ENCODE assay signal across 27 cellular contexts in the genomic region with DNA sequence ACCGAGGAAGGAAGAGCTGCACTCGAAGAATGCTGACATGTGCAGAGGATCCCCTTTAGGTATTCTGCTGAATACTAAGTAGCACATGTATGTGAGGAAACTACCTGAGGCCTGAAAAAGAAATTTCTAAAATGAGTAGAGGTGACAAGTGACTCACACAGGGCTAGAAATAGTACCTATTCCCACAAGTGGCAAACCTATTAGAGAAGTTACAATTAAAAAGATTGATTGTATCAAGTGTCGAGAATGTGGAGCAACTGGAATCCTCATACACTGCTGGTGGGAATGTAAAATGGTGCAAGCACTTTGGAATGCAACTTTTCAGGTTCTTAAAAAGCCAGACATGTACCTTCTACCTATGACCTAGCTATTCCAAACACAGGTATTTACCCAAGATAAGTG. TPM values are rescaled to one million over a fixed set of nuclear protein-coding genes. Genes with fewer than 3 reads are reported as not detected.
DNase-seq lines count a peak whose midpoint lies in the region; ATAC-seq and TF ChIP-seq lines count a peak whose summit lies in the region.
"Had no signal": no experiment of that assay in that cellular context is flagged by ENCODE, and none has a peak within 500 bp of the region (broad histone marks: within the 10 kb centered on the region; RNA-seq: fewer than 3 reads in every experiment).

No MANE protein-coding gene starts in this region.

- peaks cover 6% of the 10 kb centered on the region for H3K9me3 Mint-ChIP-seq in activated T-helper 17 cell treated with anti-CD3 and anti-CD28 coated beads, Interleukin-2, amount 50 U/mL, for 72 hours
- H3K9me3 Mint-ChIP-seq in stimulated activated naive B cell treated with anti-CD40 and anti-IgM and Interleukin-4, amounts not matched to agents 10 μg/mL and 1 μg/mL and 100 μg/mL, for 72 hours, result peaks cover 2 to 3% of the 10 kb centered on the region in 2 donors
- H3K9me3 Mint-ChIP-seq in activated CD4-positive, alpha-beta T cell treated with anti-CD3 and anti-CD28 coated beads, Interleukin-2, amount 10 ng/mL, durations not matched to agents 24 days and 14 days, result no peaks in the 10 kb centered on the region
- H3K9me3 Mint-ChIP-seq: activated CD4-positive, alpha-beta memory T cell treated with anti-CD3 and anti-CD28 coated beads, Interleukin-2, amount 10 ng/mL, durations not matched to agents 7 days and 5 days; activated naive CD4-positive, alpha-beta T cell treated with anti-CD3 and anti-CD28 coated beads for 36 hours had no signal

- H3K27ac ChIP-seq in spleen, result no peak overlapping the region
- H3K27ac ChIP-seq: HL-60, SK-N-MC had no signal

- no peaks in the 10 kb centered on the region for H3K36me3 ChIP-seq in spleen

- no peaks in the 10 kb centered on the region for H3K4me1 ChIP-seq in spleen

- H3K4me3 Mint-ChIP-seq in activated T-helper 17 cell treated with anti-CD3 and anti-CD28 coated beads, Interleukin-2, amount 50 U/mL, for 72 hours, result no peak overlapping the region
- no peak overlapping the region for H3K4me3 Mint-ChIP-seq in stimulated activated naive B cell treated with anti-CD40 and anti-IgM and Interleukin-4, amounts not matched to agents 10 μg/mL and 1 μg/mL and 100 μg/mL, for 72 hours
- H3K4me3 Mint-ChIP-seq in activated CD4-positive, alpha-beta T cell treated with anti-CD3 and anti-CD28 coated beads, Interleukin-2, amount 10 ng/mL, durations not matched to agents 24 days and 14 days, result no peak overlapping the region
- H3K4me3 Mint-ChIP-seq: activated CD4-positive, alpha-beta memory T cell treated with anti-CD3 and anti-CD28 coated beads, Interleukin-2, amount 10 ng/mL, durations not matched to agents 7 days and 5 days; activated naive CD4-positive, alpha-beta T cell treated with anti-CD3 and anti-CD28 coated beads for 36 hours; IgD-negative memory B cell; neural crest cell had no signal

- no peak overlapping the region for H3K4me3 ChIP-seq in spleen
- H3K4me3 ChIP-seq: SK-N-MC had no signal

- peak; percentile 35 for ATAC-seq in activated T-helper 17 cell treated with anti-CD3 and anti-CD28 coated beads, Interleukin-2, amount 50 U/mL, for 72 hours (replicated peaks)
- peak; percentile 70 for ATAC-seq in left colon
- ATAC-seq in stimulated activated naive B cell treated with anti-CD40 and anti-IgM and Interleukin-4, amounts not matched to agents 10 μg/mL and 1 μg/mL and 100 μg/mL, for 72 hours (replicated peaks), result peak; percentile 51 to 73
- ATAC-seq: Panc1 had no signal

- DNase-seq in DMS53 (lab: John Stamatoyannopoulos, UW) (peak; percentile 44), DMS53 treated with DMSO at 0.1 percent for 48 hours (lab: John Stamatoyannopoulos, UW; ENCODE audit: unreplicated experiment) (no peak), left colon (no peak), spleen (no peak)
- DNase-seq in stimulated activated naive B cell treated with anti-CD40 and anti-IgM and Interleukin-4, amounts not matched to agents 10 μg/mL and 1 μg/mL and 100 μg/mL, for 72 hours, result no peak
- DNase-seq in activated CD4-positive, alpha-beta T cell treated with anti-CD3 and anti-CD28 coated beads, Interleukin-2, amount 10 ng/mL, durations not matched to agents 24 days and 14 days, result no peak
- DNase-seq in activated naive CD4-positive, alpha-beta T cell (lab: John Stamatoyannopoulos, UW), result no peak
- DNase-seq: 8988T; activated CD4-positive, alpha-beta memory T cell treated with anti-CD3 and anti-CD28 coated beads, Interleukin-2, amount 10 ng/mL, durations not matched to agents 7 days and 5 days; activated naive CD4-positive, alpha-beta T cell treated with anti-CD3 and anti-CD28 coated beads for 36 hours; AML-193; amygdala; dermis blood vessel endothelial cell; foreskin melanocyte; hypothalamus; NCI-H187; NCI-H226; NCI-H774; small intestine; stimulated activated CD4-positive, alpha-beta T cell treated with anti-CD3 and anti-CD28 coated beads, Interleukin-4, amount 100 ng/mL, for 1 hour had no signal

- peaks cover 0 to 5% (median 0%) of the 10 kb centered on the region in 8 donors for H3K9me3 ChIP-seq in spleen

- peaks cover 6% of the 10 kb centered on the region for H3K27me3 Mint-ChIP-seq in activated T-helper 17 cell treated with anti-CD3 and anti-CD28 coated beads, Interleukin-2, amount 50 U/mL, for 72 hours
- no peaks in the 10 kb centered on the region for H3K27me3 Mint-ChIP-seq in stimulated activated naive B cell treated with anti-CD40 and anti-IgM and Interleukin-4, amounts not matched to agents 10 μg/mL and 1 μg/mL and 100 μg/mL, for 72 hours
- H3K27me3 Mint-ChIP-seq in activated CD4-positive, alpha-beta T cell treated with anti-CD3 and anti-CD28 coated beads, Interleukin-2, amount 10 ng/mL, durations not matched to agents 24 days and 14 days, result no peaks in the 10 kb centered on the region
- H3K27me3 Mint-ChIP-seq: activated CD4-positive, alpha-beta memory T cell treated with anti-CD3 and anti-CD28 coated beads, Interleukin-2, amount 10 ng/mL, durations not matched to agents 7 days and 5 days; IgD-negative memory B cell had no signal

- intact Hi-C loops in left colon (cut with DNase I, micrococcal nuclease), result no loop called here
- intact Hi-C loops in activated CD4-positive, alpha-beta T cell treated with anti-CD3 and anti-CD28 coated beads, Interleukin-2, amount 10 ng/mL, durations not matched to agents 24 days and 14 days (cut with micrococcal nuclease), result no loop called here
- intact Hi-C loops in spleen (cut with DNase I; ENCODE audit: low total_unique reads), result no loop called here

- TF ChIP-seq POLR2A in spleen (IDR thresholded peaks at IDR 0.05), result no peak

- H3K36me3 Mint-ChIP-seq in activated T-helper 17 cell treated with anti-CD3 and anti-CD28 coated beads, Interleukin-2, amount 50 U/mL, for 72 hours (ENCODE audit: low read depth), result no peaks in the 10 kb centered on the region
- peaks cover 0 to under 1% of the 10 kb centered on the region in 2 donors for H3K36me3 Mint-ChIP-seq in stimulated activated naive B cell treated with anti-CD40 and anti-IgM and Interleukin-4, amounts not matched to agents 10 μg/mL and 1 μg/mL and 100 μg/mL, for 72 hours
- H3K36me3 Mint-ChIP-seq in activated CD4-positive, alpha-beta T cell treated with anti-CD3 and anti-CD28 coated beads, Interleukin-2, amount 10 ng/mL, durations not matched to agents 24 days and 14 days (ENCODE audit: low read depth), result no peaks in the 10 kb centered on the region
- H3K36me3 Mint-ChIP-seq: IgD-negative memory B cell had no signal

- H3K4me1 Mint-ChIP-seq in activated T-helper 17 cell treated with anti-CD3 and anti-CD28 coated beads, Interleukin-2, amount 50 U/mL, for 72 hours, result no peaks in the 10 kb centered on the region
- H3K4me1 Mint-ChIP-seq in stimulated activated naive B cell treated with anti-CD40 and anti-IgM and Interleukin-4, amounts not matched to agents 10 μg/mL and 1 μg/mL and 100 μg/mL, for 72 hours, result peaks cover 0 to 3% of the 10 kb centered on the region in 2 donors
- no peaks in the 10 kb centered on the region for H3K4me1 Mint-ChIP-seq in activated CD4-positive, alpha-beta T cell treated with anti-CD3 and anti-CD28 coated beads, Interleukin-2, amount 10 ng/mL, durations not matched to agents 24 days and 14 days
- H3K4me1 Mint-ChIP-seq: activated CD4-positive, alpha-beta memory T cell treated with anti-CD3 and anti-CD28 coated beads, Interleukin-2, amount 10 ng/mL, durations not matched to agents 7 days and 5 days had no signal

- H3K27me3 ChIP-seq in spleen (replicated peaks in 1 of 7), result no peaks in the 10 kb centered on the region

- TF ChIP-seq CTCF in spleen (IDR thresholded peaks at IDR 0.05 in 8 of 11, conservative IDR thresholded peaks at IDR 0.05 in 3 of 11), result no peak

- 54 to 68% (median 63%) methylated on average over 3 of the region's 3 CpGs for WGBS in spleen, 5 donors

- no peak overlapping the region for H3K27ac Mint-ChIP-seq in activated T-helper 17 cell treated with anti-CD3 and anti-CD28 coated beads, Interleukin-2, amount 50 U/mL, for 72 hours
- H3K27ac Mint-ChIP-seq in stimulated activated naive B cell treated with anti-CD40 and anti-IgM and Interleukin-4, amounts not matched to agents 10 μg/mL and 1 μg/mL and 100 μg/mL, for 72 hours, result no peak overlapping the region
- no peak overlapping the region for H3K27ac Mint-ChIP-seq in activated CD4-positive, alpha-beta T cell treated with anti-CD3 and anti-CD28 coated beads, Interleukin-2, amount 10 ng/mL, durations not matched to agents 24 days and 14 days
- H3K27ac Mint-ChIP-seq: activated CD4-positive, alpha-beta memory T cell treated with anti-CD3 and anti-CD28 coated beads, Interleukin-2, amount 10 ng/mL, durations not matched to agents 7 days and 5 days; activated naive CD4-positive, alpha-beta T cell treated with anti-CD3 and anti-CD28 coated beads for 36 hours; IgD-negative memory B cell had no signal

RNA-seq across cellular contexts. Expression of a gene that starts 47.4 kb away (rescaled TPM):
- under 1 TPM; 0.64 to 0.78 TPM for total RNA-seq in activated T-helper 17 cell treated with anti-CD3 and anti-CD28 coated beads, Interleukin-2, amount 50 U/mL, for 72 hours
- total RNA-seq in left colon, result 10 to 100 TPM; 14.4 to 22.7 TPM
- not detected in 2 replicates for total RNA-seq in activated CD4-positive, alpha-beta T cell treated with anti-CD3 and anti-CD28 coated beads, Interleukin-2, amount 10 ng/mL, durations not matched to agents 24 days and 14 days
- total RNA-seq in spleen, result 10 to 100 TPM; 18.4 to 30.4 (median 22.8) TPM
- polyA plus RNA-seq in spleen, result 1 to 10 TPM; 1.3 to 3.2 (median 2.6) TPM
- total RNA-seq: activated naive CD4-positive, alpha-beta T cell treated with anti-CD3 and anti-CD28 coated beads for 36 hours; T-helper 2 cell treated with Interferon-gamma antibody and Interleukin-4, amounts not matched to agents 100 ng/mL and 5 ng/mL, for 36 hours had no signal

Comparison
In these comparisons a context has a peak if more than half of its experiments do, and no peak if none do; other contexts are left out.
1. RNA of a gene that starts 47.4 kb away (total RNA-seq): 18.4 to 30.4 TPM in spleen and 14.4 to 22.7 TPM in left colon; 0.64 to 0.78 TPM in activated T-helper 17 cell treated with anti-CD3 and anti-CD28 coated beads, Interleukin-2, amount 50 U/mL, for 72 hours and not detected in activated CD4-positive, alpha-beta T cell treated with anti-CD3 and anti-CD28 coated beads, Interleukin-2, amount 10 ng/mL, durations not matched to agents 24 days and 14 days; every median in the first group is over 4 times any median in the second.
2. Peak in every context shown above with its lines, with median percentiles within 50 percentile points of each other: ATAC-seq.